ENCODE assay signal across 8 cellular contexts in genomic region chr1:116514708-116515525, GRCh38. TPM values are rescaled to one million over a fixed set of nuclear protein-coding genes. Genes with fewer than 3 reads are reported as not detected.
DNase-seq lines count a peak whose midpoint lies in the region; ATAC-seq and TF ChIP-seq lines count a peak whose summit lies in the region.

No MANE protein-coding gene starts in this region.

- H3K4me1 Mint-ChIP-seq in activated CD4-positive, alpha-beta memory T cell treated with anti-CD3 and anti-CD28 coated beads, Interleukin-2, amount 10 ng/mL, durations not matched to agents 7 days and 5 days: peaks cover 74% of the 10 kb centered on the region

- peaks cover 6% of the 10 kb centered on the region for H3K9me3 Mint-ChIP-seq in activated CD4-positive, alpha-beta memory T cell treated with anti-CD3 and anti-CD28 coated beads, Interleukin-2, amount 10 ng/mL, durations not matched to agents 7 days and 5 days

- peaks cover 61% of the 10 kb centered on the region for H3K36me3 Mint-ChIP-seq in activated CD4-positive, alpha-beta memory T cell treated with anti-CD3 and anti-CD28 coated beads, Interleukin-2, amount 10 ng/mL, durations not matched to agents 7 days and 5 days (ENCODE audit: low read depth)

- TF ChIP-seq POLR2A in heart left ventricle (IDR thresholded peaks at IDR 0.05): no peak

- ATAC-seq in GM19468 (IDR thresholded peaks at IDR 0.05; ENCODE audit: extremely low read depth, unreplicated experiment) (peak; percentile 75), HG03575 (IDR thresholded peaks at IDR 0.05; ENCODE audit: extremely low read depth, insufficient number of reproducible peaks, low FRiP score, unreplicated experiment) (peak; percentile 74), heart left ventricle (peak in 3 of 4 donors; percentile 7 to 17 (median 14)), upper lobe of right lung (peak; percentile 82)

- in situ Hi-C loops in Caki2 (cut with HindIII; ENCODE audit: low pct_unique_long_range_greater_than_20kb, low sequenced_read_pairs) (no loop called here), brain microvascular endothelial cell (cut with HindIII; ENCODE audit: low pct_ligation_motif_present, low sequenced_read_pairs) (no loop called here)

- H3K9me3 ChIP-seq in heart left ventricle (no peaks in the 10 kb centered on the region), upper lobe of right lung (no peaks in the 10 kb centered on the region)

- H3K4me1 ChIP-seq in heart left ventricle (peaks cover 0 to 41% (median 0%) of the 10 kb centered on the region in 12 donors), upper lobe of right lung (peaks cover 3% of the 10 kb centered on the region)

- 72 to 84% (median 78%) methylated on average over 8 of the region's 8 CpGs for WGBS in heart left ventricle, 4 donors

- DNase-seq in Caki2 (ENCODE audit: low read depth) (peak; percentile 33), heart left ventricle (no peak), upper lobe of right lung (no peak), dorsolateral prefrontal cortex (no peak), brain microvascular endothelial cell (no peak)
- peak; percentile 80 for DNase-seq in activated CD4-positive, alpha-beta memory T cell treated with anti-CD3 and anti-CD28 coated beads, Interleukin-2, amount 10 ng/mL, durations not matched to agents 7 days and 5 days

- CTCF ChIA-PET in activated CD4-positive, alpha-beta memory T cell treated with anti-CD3 and anti-CD28 coated beads, Interleukin-2, amount 10 ng/mL, durations not matched to agents 7 days and 5 days (lab: Charles Lee): interaction anchor here (0.5 to 3.5 kb wide), 10 partner anchors 10 to 542 kb away, joined by 3 to 31 read pairs (median 6); no protein-coding TSS in a partner anchor

- no peak overlapping the region for H3K4me3 ChIP-seq in heart left ventricle
- H3K4me3 ChIP-seq in upper lobe of right lung: no peak overlapping the region
- no peak overlapping the region for H3K4me3 ChIP-seq in dorsolateral prefrontal cortex
- no peak overlapping the region for H3K4me3 ChIP-seq in brain microvascular endothelial cell (ENCODE audit: low read depth, low read length)

- H3K27ac ChIP-seq in heart left ventricle: peak overlapping the region in 10 of 12 donors; percentile 13 to 90 (median 75)
- H3K27ac ChIP-seq in upper lobe of right lung: peak overlapping the region; percentile 76
- H3K27ac ChIP-seq in dorsolateral prefrontal cortex: peak overlapping the region in 11 of 59 donors; percentile 8 to 83 (median 29)
- H3K27ac ChIP-seq in brain microvascular endothelial cell: no peak overlapping the region

- POLR2A ChIA-PET in activated CD4-positive, alpha-beta memory T cell treated with anti-CD3 and anti-CD28 coated beads, Interleukin-2, amount 10 ng/mL, durations not matched to agents 7 days and 5 days (lab: Charles Lee): interaction anchor here (0.7 to 4.9 kb wide), 19 partner anchors 10 to 545 kb away, joined by 3 to 92 read pairs (median 7); partner anchors contain the start of genes ATP1A1, CD2, CD58 and TTF2

- peaks cover 0 to 23% (median 12%) of the 10 kb centered on the region in 9 donors for H3K36me3 ChIP-seq in heart left ventricle
- no peaks in the 10 kb centered on the region for H3K36me3 ChIP-seq in upper lobe of right lung
- H3K36me3 ChIP-seq in brain microvascular endothelial cell (replicated peaks): no peaks in the 10 kb centered on the region

- H3K27me3 Mint-ChIP-seq in activated CD4-positive, alpha-beta memory T cell treated with anti-CD3 and anti-CD28 coated beads, Interleukin-2, amount 10 ng/mL, durations not matched to agents 7 days and 5 days: no peaks in the 10 kb centered on the region

- no peak for TF ChIP-seq CTCF in heart left ventricle (IDR thresholded peaks at IDR 0.05)
- TF ChIP-seq CTCF in upper lobe of right lung (IDR thresholded peaks at IDR 0.05): no peak
- TF ChIP-seq CTCF in dorsolateral prefrontal cortex (IDR thresholded peaks at IDR 0.05 in 54 of 56, conservative IDR thresholded peaks at IDR 0.05 in 2 of 56; ENCODE audit: low read depth in 1 of 56, partially characterized antibody in 56 of 56): no peak
- TF ChIP-seq CTCF in brain microvascular endothelial cell (IDR thresholded peaks at IDR 0.05; ENCODE audit: low read depth, low read length, missing control alignments): no peak

- no peaks in the 10 kb centered on the region for H3K27me3 ChIP-seq in heart left ventricle
- no peaks in the 10 kb centered on the region for H3K27me3 ChIP-seq in upper lobe of right lung
- H3K27me3 ChIP-seq in dorsolateral prefrontal cortex: no peaks in the 10 kb centered on the region
- no peaks in the 10 kb centered on the region for H3K27me3 ChIP-seq in brain microvascular endothelial cell (replicated peaks)

- H3K4me3 Mint-ChIP-seq in activated CD4-positive, alpha-beta memory T cell treated with anti-CD3 and anti-CD28 coated beads, Interleukin-2, amount 10 ng/mL, durations not matched to agents 7 days and 5 days: peak overlapping the region; percentile 57

- peak overlapping the region; percentile 93 for H3K27ac Mint-ChIP-seq in activated CD4-positive, alpha-beta memory T cell treated with anti-CD3 and anti-CD28 coated beads, Interleukin-2, amount 10 ng/mL, durations not matched to agents 7 days and 5 days

- intact Hi-C loops in heart left ventricle (cut with DNase I): no loop called here
- intact Hi-C loops in upper lobe of right lung (cut with DNase I): no loop called here
- intact Hi-C loops in dorsolateral prefrontal cortex (cut with DNase I): no loop called here

RNA-seq across cellular contexts. Expression of gene CD58, which starts 55.9 kb away (rescaled TPM):
- total RNA-seq in Caki2 (2014; rRNA removed; shearing (Covaris generic); ENCODE audit: low replicate concordance): 12.7 and 17.5 TPM in 2 replicates
- 10 to 100 TPM; 55.2 to 59.7 TPM for total RNA-seq in activated CD4-positive, alpha-beta memory T cell treated with anti-CD3 and anti-CD28 coated beads, Interleukin-2, amount 10 ng/mL, durations not matched to agents 7 days and 5 days
- total RNA-seq in heart left ventricle (10 to 100 TPM; 19.6 to 37.5 (median 27.1) TPM), upper lobe of right lung (33.2 TPM), dorsolateral prefrontal cortex (1 to 10 TPM; 1.2 to 9.8 (median 5.0) TPM)
- 10 to 100 TPM; 39.1 to 45.8 TPM for polyA plus RNA-seq in heart left ventricle

Comparison
In these comparisons a context has a peak if more than half of its experiments do, and no peak if none do; other contexts are left out.
1. DNase-seq: peak in Caki2 (single experiment) and activated CD4-positive, alpha-beta memory T cell treated with anti-CD3 and anti-CD28 coated beads, Interleukin-2, amount 10 ng/mL, durations not matched to agents 7 days and 5 days (single experiment); none in heart left ventricle (0 of 5), upper lobe of right lung (single experiment), dorsolateral prefrontal cortex (0 of 10) and brain microvascular endothelial cell (single experiment).
2. ATAC-seq: peak in every context shown above with its lines; median percentile 82 in upper lobe of right lung; 75 in GM19468; 74 in HG03575; 14 in heart left ventricle.